ENCODE assay signal across 1 cellular context in genomic region chr19:16371540-16371986, GRCh38.
TF ChIP-seq lines count a peak whose summit lies in the region.

No MANE protein-coding gene starts in this region.

TF ChIP-seq in GM12878, 131 proteins besides CTCF, POLR2A, EP300 and RAD21 (continued from another document and continues in another):
- TF ChIP-seq E2F4 (IDR thresholded peaks at IDR 0.05; ENCODE audit: low read depth, low read length) (no peak), EZH2 (IDR thresholded peaks at IDR 0.05; ENCODE audit: borderline replicate concordance, control insufficient read depth, low read depth, low read length) (no peak), ATF3 (IDR thresholded peaks at IDR 0.05; ENCODE audit: borderline replicate concordance, extremely low read depth, low read depth, low read length) (no peak), NFXL1 (IDR thresholded peaks at IDR 0.05; ENCODE audit: borderline replicate concordance) (no peak), MYB (IDR thresholded peaks at IDR 0.05; ENCODE audit: borderline replicate concordance, low read depth, low read length) (0 out of 2 replicates have a peak, but pooled peaks have one; percentile 68), USF1 (IDR thresholded peaks at IDR 0.05; ENCODE audit: borderline replicate concordance, extremely low read length, insufficient read depth, low read depth, low read length) (no peak), NR2F1 (conservative IDR thresholded peaks at IDR 0.05) (peak; percentile 99), SMAD5 (IDR thresholded peaks at IDR 0.05; ENCODE audit: low read depth) (no peak), CREB1 (IDR thresholded peaks at IDR 0.05; ENCODE audit: low read depth) (peak; percentile 63; the same call in 1 of the 2 replicates), CBX3 (IDR thresholded peaks at IDR 0.05; ENCODE audit: borderline replicate concordance, low read depth) (no peak), ATF2 (IDR thresholded peaks at IDR 0.05; ENCODE audit: low read length) (peak; percentile 56; the same call in 1 of the 2 replicates), ZBED1 (IDR thresholded peaks at IDR 0.05; ENCODE audit: borderline replicate concordance) (peak; percentile 80), TARDBP (IDR thresholded peaks at IDR 0.05; ENCODE audit: borderline replicate concordance) (no peak), NKRF (conservative IDR thresholded peaks at IDR 0.05) (no peak), RELA (IDR thresholded peaks at IDR 0.05; ENCODE audit: borderline replicate concordance, partially characterized antibody) (no peak), RUNX3 (IDR thresholded peaks at IDR 0.05; ENCODE audit: low read length) (peak; percentile 92), SIX5 (IDR thresholded peaks at IDR 0.05; ENCODE audit: low read depth, low read length, severe bottlenecking) (no peak), SMC3 (IDR thresholded peaks at IDR 0.05; ENCODE audit: borderline replicate concordance, low read length) (0 out of 2 replicates have a peak, but pooled peaks have one; percentile 13), IRF4 (IDR thresholded peaks at IDR 0.05; ENCODE audit: low read depth, low read length) (no peak), ETV6 (conservative IDR thresholded peaks at IDR 0.05 in 1 of 2, IDR thresholded peaks at IDR 0.05 in 1 of 2; ENCODE audit: borderline replicate concordance in 1 of 2, low read depth in 1 of 2) (peak in 1 of 2 experiments; percentile 80; a peak in 1 of 4 replicates), HDAC2 (IDR thresholded peaks at IDR 0.05) (no peak), IRF5 (IDR thresholded peaks at IDR 0.05; ENCODE audit: borderline replicate concordance) (no peak), SMAD1 (IDR thresholded peaks at IDR 0.05; ENCODE audit: low read depth, partially characterized antibody) (no peak), MYC (IDR thresholded peaks at IDR 0.05; ENCODE audit: insufficient read depth, insufficient read length, insufficient replicate concordance, low read length, severe bottlenecking) (no peak), PKNOX1 (IDR thresholded peaks at IDR 0.05) (no peak; the same call in 1 of the 2 replicates), MEF2B (IDR thresholded peaks at IDR 0.05; ENCODE audit: partially characterized antibody, poor library complexity, severe bottlenecking) (peak; percentile 60), CBX5 (IDR thresholded peaks at IDR 0.05; ENCODE audit: low read depth) (0 out of 2 replicates have a peak, but pooled peaks have one; percentile 39), FOXM1 (IDR thresholded peaks at IDR 0.05; ENCODE audit: low read depth, low read length) (peak; percentile 90), BACH1 (IDR thresholded peaks at IDR 0.05; ENCODE audit: borderline replicate concordance) (0 out of 2 replicates have a peak, but pooled peaks have one; percentile 72), CREM (IDR thresholded peaks at IDR 0.05; ENCODE audit: low read depth) (peak; percentile 34), SP1 (IDR thresholded peaks at IDR 0.05; ENCODE audit: low read depth, low read length) (peak; percentile 25), MEF2A (IDR thresholded peaks at IDR 0.05; ENCODE audit: insufficient read depth, low read depth, low read length) (peak; percentile 88), MLLT1 (IDR thresholded peaks at IDR 0.05) (peak; percentile 58; the same call in 1 of the 2 replicates), ZBTB11 (CRISPR knock-in tag; IDR thresholded peaks at IDR 0.05) (no peak), ZZZ3 (IDR thresholded peaks at IDR 0.05; ENCODE audit: control insufficient read depth, insufficient read length, low read depth) (no peak), NRF1 (conservative IDR thresholded peaks at IDR 0.05; ENCODE audit: low read depth, low read length) (no peak), KAT2A (conservative IDR thresholded peaks at IDR 0.05; ENCODE audit: control insufficient read depth, low read depth, low read length) (no peak), GATAD2B (conservative IDR thresholded peaks at IDR 0.05; ENCODE audit: low read depth) (0 out of 2 replicates have a peak, but pooled peaks have one; percentile 40), CBFB (IDR thresholded peaks at IDR 0.05; ENCODE audit: low read depth) (peak; percentile 74), ZNF24 (IDR thresholded peaks at IDR 0.05) (no peak), RAD51 (IDR thresholded peaks at IDR 0.05) (no peak), TCF12 (IDR thresholded peaks at IDR 0.05; ENCODE audit: low read depth, low read length) (0 out of 2 replicates have a peak, but pooled peaks have one; percentile 13), STAT3 (IDR thresholded peaks at IDR 0.05; ENCODE audit: low read depth, low read length) (no peak), MTA2 (IDR thresholded peaks at IDR 0.05; ENCODE audit: low read depth) (peak; percentile 60; the same call in 1 of the 2 replicates), BMI1 (IDR thresholded peaks at IDR 0.05; ENCODE audit: borderline replicate concordance) (no peak), USF2 (IDR thresholded peaks at IDR 0.05; ENCODE audit: borderline replicate concordance, low read depth, low read length) (no peak), CHD1 (IDR thresholded peaks at IDR 0.05; ENCODE audit: low read depth, low read length) (no peak), CHD2 (IDR thresholded peaks at IDR 0.05; ENCODE audit: borderline replicate concordance, low read depth, low read length) (no peak; the same call in 1 of the 2 replicates), ELK1 (IDR thresholded peaks at IDR 0.05; ENCODE audit: low read depth, low read length) (peak; percentile 51), TCF3 (IDR thresholded peaks at IDR 0.05; ENCODE audit: borderline replicate concordance, insufficient read depth, low read depth, low read length) (peak; percentile 59; the same call in 1 of the 2 replicates), KDM1A (IDR thresholded peaks at IDR 0.05; ENCODE audit: borderline replicate concordance) (no peak)
